11 cellular contexts compared by ENCODE assay signal in the genomic region with DNA sequence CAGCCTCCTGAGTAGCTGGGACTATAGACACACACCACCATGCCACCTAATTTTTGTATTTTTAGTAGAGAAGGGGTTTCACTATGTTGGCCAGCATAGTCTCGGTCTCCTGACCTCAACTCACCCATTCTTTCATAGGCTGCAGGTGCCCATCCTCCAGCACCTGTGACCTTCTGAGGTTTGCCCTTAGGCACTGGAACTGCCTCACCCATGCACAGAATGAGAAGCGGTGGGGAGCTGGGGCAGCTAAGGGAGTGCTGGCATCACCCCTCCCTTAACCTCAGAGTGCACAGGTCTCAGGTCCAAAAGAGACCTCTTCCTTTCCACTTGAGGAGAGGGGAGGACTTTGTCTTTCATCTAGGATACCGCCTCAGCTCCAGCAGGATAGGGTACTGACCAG.
"Had no signal": no experiment of that assay in that cellular context is flagged by ENCODE, and none has a peak within 500 bp of the region (broad histone marks: within the 10 kb centered on the region; RNA-seq: fewer than 3 reads in every experiment).

No MANE protein-coding gene starts in this region.

- H2AFZ ChIP-seq: GM23248, GM23338 had no signal

- H3K36me3 ChIP-seq: HAP-1 had no signal

- DNase-seq: GM23248, GOT3, H7, H9, HCEC 1CT, HFFc6 had no signal

- H3K4me1 ChIP-seq: HAP-1 had no signal

- FAIRE-seq: H1, H54 had no signal

- H3K9ac ChIP-seq: GM23248 had no signal

- H3K4me3 ChIP-seq: GM23248, GM23338, HAP-1 had no signal

- H3K9me3 ChIP-seq: HAP-1 had no signal

- H3K27ac ChIP-seq: GM23248 had no signal

- H3K4me2 ChIP-seq: GM23338 had no signal

- ATAC-seq: GM23338, HCT116 had no signal
